In the genomic region with DNA sequence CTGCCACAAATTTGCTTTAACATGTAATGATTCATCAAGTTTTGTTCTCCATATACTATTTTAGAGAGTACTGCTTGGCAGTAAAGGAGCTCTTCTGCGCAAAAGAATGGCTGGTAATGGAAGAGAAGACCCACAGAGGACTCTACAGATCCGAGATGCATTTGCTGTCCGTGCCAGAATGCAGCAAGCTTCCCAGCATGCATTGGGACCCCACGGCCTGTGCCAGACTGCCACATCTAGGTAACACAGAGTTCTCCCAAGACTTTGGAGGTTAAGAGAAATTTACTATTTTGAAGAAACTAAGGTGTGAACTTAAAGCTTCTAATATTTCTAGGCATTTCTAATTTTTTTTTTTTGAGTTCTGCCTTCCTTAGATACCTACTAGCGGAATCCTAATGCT, we compare ENCODE assay signal across 1 cellular context.
TF ChIP-seq lines count a peak whose summit lies in the region.

No MANE protein-coding gene starts in this region.

TF ChIP-seq in IMR-90, 13 proteins besides CTCF, POLR2A, EP300 and RAD21 (continued from another document):
- TF ChIP-seq, protein P1, sequence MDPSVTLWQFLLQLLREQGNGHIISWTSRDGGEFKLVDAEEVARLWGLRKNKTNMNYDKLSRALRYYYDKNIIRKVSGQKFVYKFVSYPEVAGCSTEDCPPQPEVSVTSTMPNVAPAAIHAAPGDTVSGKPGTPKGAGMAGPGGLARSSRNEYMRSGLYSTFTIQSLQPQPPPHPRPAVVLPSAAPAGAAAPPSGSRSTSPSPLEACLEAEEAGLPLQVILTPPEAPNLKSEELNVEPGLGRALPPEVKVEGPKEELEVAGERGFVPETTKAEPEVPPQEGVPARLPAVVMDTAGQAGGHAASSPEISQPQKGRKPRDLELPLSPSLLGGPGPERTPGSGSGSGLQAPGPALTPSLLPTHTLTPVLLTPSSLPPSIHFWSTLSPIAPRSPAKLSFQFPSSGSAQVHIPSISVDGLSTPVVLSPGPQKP (IDR thresholded peaks at IDR 0.05; ENCODE audit: borderline replicate concordance, low read depth, low read length): no peak
- TF ChIP-seq CHD1 (IDR thresholded peaks at IDR 0.05; ENCODE audit: low read depth, low read length) (no peak), MAFK (IDR thresholded peaks at IDR 0.05; ENCODE audit: low read depth, low read length) (no peak), NFE2L2 (IDR thresholded peaks at IDR 0.05; ENCODE audit: low read depth, low read length) (no peak), FOS (IDR thresholded peaks at IDR 0.05; ENCODE audit: low read depth, low read length) (no peak), MAZ (IDR thresholded peaks at IDR 0.05; ENCODE audit: borderline replicate concordance, low read depth, low read length) (no peak), MXI1 (IDR thresholded peaks at IDR 0.05; ENCODE audit: borderline replicate concordance, low read depth, low read length) (no peak), BHLHE40 (IDR thresholded peaks at IDR 0.05; ENCODE audit: low read depth, low read length) (no peak), RFX5 (IDR thresholded peaks at IDR 0.05; ENCODE audit: low read depth, low read length) (no peak), RCOR1 (IDR thresholded peaks at IDR 0.05; ENCODE audit: insufficient replicate concordance, low read length) (no peak), SMC3 (IDR thresholded peaks at IDR 0.05; ENCODE audit: low read depth, low read length) (no peak)
- TF ChIP-seq, protein P2, sequence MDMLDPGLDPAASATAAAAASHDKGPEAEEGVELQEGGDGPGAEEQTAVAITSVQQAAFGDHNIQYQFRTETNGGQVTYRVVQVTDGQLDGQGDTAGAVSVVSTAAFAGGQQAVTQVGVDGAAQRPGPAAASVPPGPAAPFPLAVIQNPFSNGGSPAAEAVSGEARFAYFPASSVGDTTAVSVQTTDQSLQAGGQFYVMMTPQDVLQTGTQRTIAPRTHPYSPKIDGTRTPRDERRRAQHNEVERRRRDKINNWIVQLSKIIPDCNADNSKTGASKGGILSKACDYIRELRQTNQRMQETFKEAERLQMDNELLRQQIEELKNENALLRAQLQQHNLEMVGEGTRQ (IDR thresholded peaks at IDR 0.05; ENCODE audit: low read depth, low read length): no peak
